ENCODE assay signal across 1 cellular context in genomic region chr5:108472237-108472636, GRCh38.
TF ChIP-seq lines count a peak whose summit lies in the region.

No MANE protein-coding gene starts in this region.

TF ChIP-seq in IMR-90, 13 proteins besides CTCF, POLR2A, EP300 and RAD21:
- TF ChIP-seq MXI1 (IDR thresholded peaks at IDR 0.05; ENCODE audit: borderline replicate concordance, low read depth, low read length): no peak
- no peak for TF ChIP-seq NFE2L2 (IDR thresholded peaks at IDR 0.05; ENCODE audit: low read depth, low read length)
- TF ChIP-seq, protein P1, sequence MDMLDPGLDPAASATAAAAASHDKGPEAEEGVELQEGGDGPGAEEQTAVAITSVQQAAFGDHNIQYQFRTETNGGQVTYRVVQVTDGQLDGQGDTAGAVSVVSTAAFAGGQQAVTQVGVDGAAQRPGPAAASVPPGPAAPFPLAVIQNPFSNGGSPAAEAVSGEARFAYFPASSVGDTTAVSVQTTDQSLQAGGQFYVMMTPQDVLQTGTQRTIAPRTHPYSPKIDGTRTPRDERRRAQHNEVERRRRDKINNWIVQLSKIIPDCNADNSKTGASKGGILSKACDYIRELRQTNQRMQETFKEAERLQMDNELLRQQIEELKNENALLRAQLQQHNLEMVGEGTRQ (IDR thresholded peaks at IDR 0.05; ENCODE audit: low read depth, low read length): peak; percentile 66
- no peak for TF ChIP-seq MAFK (IDR thresholded peaks at IDR 0.05; ENCODE audit: low read depth, low read length)
- TF ChIP-seq RCOR1 (IDR thresholded peaks at IDR 0.05; ENCODE audit: insufficient replicate concordance, low read length): no peak
